ENCODE assay signal across 20 cellular contexts in genomic region chr15:55387027-55387426, GRCh38. TPM values are rescaled to one million over a fixed set of nuclear protein-coding genes. Genes with fewer than 3 reads are reported as not detected.
A peak's percentile ranks its signal among the peaks of the same experiment; 100 is the strongest.
DNase-seq lines count a peak whose midpoint lies in the region; ATAC-seq and TF ChIP-seq lines count a peak whose summit lies in the region.
"Had no signal": no experiment of that assay in that cellular context is flagged by ENCODE, and none has a peak within 500 bp of the region (broad histone marks: within the 10 kb centered on the region; RNA-seq: fewer than 3 reads in every experiment).

No MANE protein-coding gene starts in this region.

- H3K9me3 Mint-ChIP-seq in activated naive CD4-positive, alpha-beta T cell treated with anti-CD3 and anti-CD28 coated beads, Interleukin-2, amount 50 U/mL, for 24 hours, result no peaks in the 10 kb centered on the region
- no peaks in the 10 kb centered on the region for H3K9me3 Mint-ChIP-seq in activated naive CD4-positive, alpha-beta T cell treated with anti-CD3 and anti-CD28 coated beads, Interleukin-2, amount 50 U/mL, for 72 hours
- H3K9me3 Mint-ChIP-seq in WTC11, result peaks cover 6% of the 10 kb centered on the region
- H3K9me3 Mint-ChIP-seq: GM23338 had no signal

- peaks cover 12% of the 10 kb centered on the region for H3K4me1 Mint-ChIP-seq in activated naive CD4-positive, alpha-beta T cell treated with anti-CD3 and anti-CD28 coated beads, Interleukin-2, amount 50 U/mL, for 24 hours
- H3K4me1 Mint-ChIP-seq in WTC11, result no peaks in the 10 kb centered on the region
- H3K4me1 Mint-ChIP-seq: GM23338 had no signal

- H3K4me3 ChIP-seq in gastrocnemius medialis, result no peak overlapping the region
- H3K4me3 ChIP-seq: GM23338, HAP-1 had no signal

- no peaks in the 10 kb centered on the region for H3K9me3 ChIP-seq in gastrocnemius medialis
- H3K9me3 ChIP-seq: HAP-1 had no signal

- peak overlapping the region in 3 of 4 donors; percentile 12 to 73 (median 22) for H3K27ac ChIP-seq in gastrocnemius medialis

- TF ChIP-seq CTCF in WTC11 (IDR thresholded peaks at IDR 0.05) (no peak), gastrocnemius medialis (IDR thresholded peaks at IDR 0.05 in 4 of 5, conservative IDR thresholded peaks at IDR 0.05 in 1 of 5) (no peak)

- peaks cover 0 to 47% of the 10 kb centered on the region in 2 donors for H3K36me3 ChIP-seq in gastrocnemius medialis
- H3K36me3 ChIP-seq: HAP-1 had no signal

- peaks cover 13 to 15% of the 10 kb centered on the region in 2 donors for H3K4me1 ChIP-seq in gastrocnemius medialis
- H3K4me1 ChIP-seq: HAP-1 had no signal

- no peak for DNase-seq in activated naive CD4-positive, alpha-beta T cell treated with anti-CD3 and anti-CD28 coated beads, Interleukin-2, amount 50 U/mL, for 72 hours (ENCODE audit: low spot score in 2 of 2)
- DNase-seq in WTC11 (ENCODE audit: low spot score) (no peak), gastrocnemius medialis (no peak), 8988T (no peak), foreskin melanocyte (no peak)
- DNase-seq: DMS79 treated with DMSO at 0.1 percent for 48 hours, KBM-7, NCI-H1105, NCI-H2029 treated with DMSO at 0.1 percent for 48 hours, NCI-H2171 treated with DMSO at 0.1 percent for 48 hours, NCI-H526, OCI-M1, Right ventricle myocardium superior, SW 1271 had no signal

- in situ Hi-C loops in gastrocnemius medialis (cut with MboI; ENCODE audit: low sequenced_read_pairs in 4 of 4), result no loop called here

- intact Hi-C loops in gastrocnemius medialis (cut with DNase I; ENCODE audit: low total_unique reads), result no loop called here

- CTCF ChIA-PET in WTC11 (lab: Charles Lee), result interaction anchor here (0.6 kb wide), 2 partner anchors 22 to 33 kb away, joined by 3 to 7 read pairs; partner anchors contain the start of gene PIERCE2

- no peak for ATAC-seq in activated naive CD4-positive, alpha-beta T cell treated with anti-CD3 and anti-CD28 coated beads, Interleukin-2, amount 50 U/mL, for 72 hours
- ATAC-seq in WTC11 (no peak), esophagus mucosa (peak; percentile 50), gastrocnemius medialis (peak in 1 of 2 donors; percentile 54), GM19324 (IDR thresholded peaks at IDR 0.05; ENCODE audit: low FRiP score, unreplicated experiment) (no peak)
- ATAC-seq: GM23338 had no signal

- peaks cover 15% of the 10 kb centered on the region for H3K36me3 Mint-ChIP-seq in activated naive CD4-positive, alpha-beta T cell treated with anti-CD3 and anti-CD28 coated beads, Interleukin-2, amount 50 U/mL, for 24 hours
- peaks cover 0 to 8% of the 10 kb centered on the region in 2 donors for H3K36me3 Mint-ChIP-seq in activated naive CD4-positive, alpha-beta T cell treated with anti-CD3 and anti-CD28 coated beads, Interleukin-2, amount 50 U/mL, for 72 hours
- H3K36me3 Mint-ChIP-seq in WTC11, result peaks cover 12% of the 10 kb centered on the region

- POLR2A ChIA-PET in WTC11 (lab: Charles Lee), result no interaction called here

- H3K27ac Mint-ChIP-seq in activated naive CD4-positive, alpha-beta T cell treated with anti-CD3 and anti-CD28 coated beads, Interleukin-2, amount 50 U/mL, for 24 hours, result peak overlapping the region; percentile 31
- no peak overlapping the region for H3K27ac Mint-ChIP-seq in activated naive CD4-positive, alpha-beta T cell treated with anti-CD3 and anti-CD28 coated beads, Interleukin-2, amount 50 U/mL, for 72 hours
- peak overlapping the region; percentile 43 for H3K27ac Mint-ChIP-seq in WTC11
- H3K27ac Mint-ChIP-seq: GM23338 had no signal

- no peaks in the 10 kb centered on the region for H3K27me3 Mint-ChIP-seq in activated naive CD4-positive, alpha-beta T cell treated with anti-CD3 and anti-CD28 coated beads, Interleukin-2, amount 50 U/mL, for 24 hours
- no peaks in the 10 kb centered on the region for H3K27me3 Mint-ChIP-seq in WTC11 (ENCODE audit: low read depth)

- no peaks in the 10 kb centered on the region for H3K27me3 ChIP-seq in gastrocnemius medialis

- TF ChIP-seq POLR2A in gastrocnemius medialis (IDR thresholded peaks at IDR 0.05), result no peak

- H3K4me3 Mint-ChIP-seq in activated naive CD4-positive, alpha-beta T cell treated with anti-CD3 and anti-CD28 coated beads, Interleukin-2, amount 50 U/mL, for 24 hours, result no peak overlapping the region
- no peak overlapping the region for H3K4me3 Mint-ChIP-seq in WTC11
- H3K4me3 Mint-ChIP-seq: CD14-positive monocyte, GM23338 had no signal

TF ChIP-seq in WTC11, 78 proteins besides CTCF, POLR2A, EP300 and RAD21 (continues in another document):
- no peak for TF ChIP-seq HMGXB4 (CRISPR knock-in tag; IDR thresholded peaks at IDR 0.05)
- TF ChIP-seq NR1H2 (CRISPR knock-in tag; IDR thresholded peaks at IDR 0.05), result no peak
- TF ChIP-seq RELA (CRISPR knock-in tag; IDR thresholded peaks at IDR 0.05; ENCODE audit: borderline replicate concordance), result no peak
- TF ChIP-seq IRF1 (CRISPR knock-in tag; IDR thresholded peaks at IDR 0.05), result no peak
- no peak for TF ChIP-seq AFF4 (CRISPR knock-in tag; IDR thresholded peaks at IDR 0.05; ENCODE audit: borderline replicate concordance)
- TF ChIP-seq EMX1 (CRISPR knock-in tag; IDR thresholded peaks at IDR 0.05), result no peak
- TF ChIP-seq CDX4 (CRISPR knock-in tag; IDR thresholded peaks at IDR 0.05; ENCODE audit: borderline replicate concordance), result no peak
- TF ChIP-seq CBFB (CRISPR knock-in tag; IDR thresholded peaks at IDR 0.05; ENCODE audit: low read depth), result no peak

RNA-seq across cellular contexts. Expression of gene CCPG1, which starts 21.1 kb away (rescaled TPM):
- total RNA-seq in activated naive CD4-positive, alpha-beta T cell treated with anti-CD3 and anti-CD28 coated beads, Interleukin-2, amount 50 U/mL, for 72 hours, result 10 to 100 TPM in 1 of 2 donors, 1 to 10 TPM in 1; 9.0 to 15.8 TPM
- 17.1 to 17.8 TPM (median 17.2 TPM) in 3 replicates for total RNA-seq in WTC11 (2021)
- total RNA-seq in esophagus mucosa, result 9.9 TPM
- 100 to 1,000 TPM in 2 of 4 donors, 10 to 100 TPM in 2; 61.6 to 142 (median 103) TPM for total RNA-seq in gastrocnemius medialis

RNA-seq across cellular contexts. Expression of gene PIERCE2, which starts 21.3 kb away (rescaled TPM):
- not detected for total RNA-seq in activated naive CD4-positive, alpha-beta T cell treated with anti-CD3 and anti-CD28 coated beads, Interleukin-2, amount 50 U/mL, for 72 hours
- total RNA-seq in WTC11 (2021) (1.6 to 2.5 TPM (median 1.8 TPM) in 3 replicates), esophagus mucosa (not detected), gastrocnemius medialis (10 to 100 TPM in 1 of 4 donors, 1 to 10 TPM in 3; 5.1 to 11.8 (median 6.0) TPM)

Comparison
In these comparisons a context has a peak if more than half of its experiments do, and no peak if none do; other contexts are left out.
1. H3K27ac Mint-ChIP-seq: peak in activated naive CD4-positive, alpha-beta T cell treated with anti-CD3 and anti-CD28 coated beads, Interleukin-2, amount 50 U/mL, for 24 hours (single experiment) and WTC11 (single experiment); none in activated naive CD4-positive, alpha-beta T cell treated with anti-CD3 and anti-CD28 coated beads, Interleukin-2, amount 50 U/mL, for 72 hours (0 of 2).